Comparison of ENCODE assay signal across 12 cellular contexts in the genomic region with DNA sequence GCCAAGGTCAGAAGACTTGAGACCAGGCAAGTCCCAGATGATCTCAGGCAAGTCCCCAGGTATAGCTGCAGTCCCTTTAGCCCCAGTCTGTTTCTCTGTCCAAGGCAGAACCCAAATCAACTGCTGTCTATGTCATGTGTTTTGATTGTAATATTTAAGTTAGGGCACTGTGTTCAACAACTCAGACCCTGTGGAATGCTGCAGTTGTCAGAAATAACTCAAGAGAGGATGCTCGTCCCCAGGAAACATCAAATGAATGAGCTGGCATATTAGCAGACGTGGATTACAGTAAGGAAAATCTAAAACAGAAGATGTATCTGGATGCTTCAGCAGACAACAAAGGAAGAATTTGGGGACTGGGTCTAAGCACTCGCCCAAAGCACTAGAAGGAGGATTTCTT.
DNase-seq lines count a peak whose midpoint lies in the region; ATAC-seq and TF ChIP-seq lines count a peak whose summit lies in the region.
"Had no signal": no experiment of that assay in that cellular context is flagged by ENCODE, and none has a peak within 500 bp of the region (broad histone marks: within the 10 kb centered on the region; RNA-seq: fewer than 3 reads in every experiment).

No MANE protein-coding gene starts in this region.

- intact Hi-C loops in colonic mucosa (cut with DNase I) = no loop called here

- no peak overlapping the region for H3K4me3 ChIP-seq in AG09309 (ENCODE audit: control insufficient read depth, low read depth, low read length)
- no peak overlapping the region for H3K4me3 ChIP-seq in colonic mucosa

- no peaks in the 10 kb centered on the region for H3K9me3 ChIP-seq in colonic mucosa

- no peak overlapping the region for H3K27ac ChIP-seq in colonic mucosa

- H3K9me3 Mint-ChIP-seq in chondrocyte (ENCODE audit: low read depth) (no peaks in the 10 kb centered on the region), mesothelial cell of epicardium (no peaks in the 10 kb centered on the region)

- H3K36me3 ChIP-seq in colonic mucosa = no peaks in the 10 kb centered on the region

- no peaks in the 10 kb centered on the region for H3K36me3 Mint-ChIP-seq in chondrocyte (ENCODE audit: low read depth)
- no peaks in the 10 kb centered on the region for H3K36me3 Mint-ChIP-seq in mesothelial cell of epicardium

- H3K4me3 Mint-ChIP-seq in chondrocyte (ENCODE audit: unreplicated experiment) = peak overlapping the region; percentile 62
- H3K4me3 Mint-ChIP-seq in mesothelial cell of epicardium = no peak overlapping the region

- no peak overlapping the region for H3K9ac ChIP-seq in colonic mucosa (ENCODE audit: low read depth in 2 of 2, low read length in 2 of 2)

- DNase-seq in AG09309 (ENCODE audit: low read depth) = peak; percentile 74
- DNase-seq in HS-5 (ENCODE audit: low read depth) = peak; percentile 79
- no peak for DNase-seq in chondrocyte (ENCODE audit: low spot score)
- no peak for DNase-seq in mesothelial cell of epicardium (ENCODE audit: low spot score in 2 of 2, unreplicated experiment in 2 of 2)
- DNase-seq in NCI-H2107 (lab: John Stamatoyannopoulos, UW) = no peak
- no peak for DNase-seq in colonic mucosa
- no peak for DNase-seq in DMS53 treated with DMSO at 0.1 percent for 48 hours (lab: John Stamatoyannopoulos, UW; ENCODE audit: unreplicated experiment)
- DNase-seq: activated T-cell treated with anti-CD3 and anti-CD28 coated beads, Interleukin-2, amount 50 U/mL, for 1 hour; NCI-H1092 treated with DMSO at 0.1 percent for 48 hours; NCI-H226; stimulated activated CD4-positive, alpha-beta T cell treated with anti-CD3 and anti-CD28 coated beads, Interleukin-2, amount 100 ng/mL, for 24 hours had no signal

- no peak for ATAC-seq in HG03565 (IDR thresholded peaks at IDR 0.05; ENCODE audit: unreplicated experiment)

- peaks cover 8% of the 10 kb centered on the region for H3K4me1 ChIP-seq in colonic mucosa

- H3K27me3 ChIP-seq in colonic mucosa = no peaks in the 10 kb centered on the region

- H3K27me3 Mint-ChIP-seq in chondrocyte (ENCODE audit: low read depth) = no peaks in the 10 kb centered on the region
- H3K27me3 Mint-ChIP-seq in mesothelial cell of epicardium (ENCODE audit: low read depth) = no peaks in the 10 kb centered on the region

- TF ChIP-seq CTCF in AG09309 (IDR thresholded peaks at IDR 0.05; ENCODE audit: control insufficient read depth, insufficient read depth, low read depth, low read length, missing control alignments) (no peak), chondrocyte (IDR thresholded peaks at IDR 0.05) (no peak), mesothelial cell of epicardium (IDR thresholded peaks at IDR 0.05; ENCODE audit: unreplicated experiment) (no peak), colonic mucosa (IDR thresholded peaks at IDR 0.05) (no peak)

- H3K27ac Mint-ChIP-seq in chondrocyte (ENCODE audit: unreplicated experiment) = peak overlapping the region; percentile 98
- peak overlapping the region; percentile 91 for H3K27ac Mint-ChIP-seq in mesothelial cell of epicardium

- H3K4me1 Mint-ChIP-seq in chondrocyte (ENCODE audit: low read depth) = peaks cover 54% of the 10 kb centered on the region
- H3K4me1 Mint-ChIP-seq in mesothelial cell of epicardium = peaks cover 74% of the 10 kb centered on the region

Comparison
In these comparisons a context has a peak if more than half of its experiments do, and no peak if none do; other contexts are left out.
1. DNase-seq: peak in AG09309 (single experiment) and HS-5 (single experiment); none in chondrocyte (single experiment), mesothelial cell of epicardium (0 of 2), NCI-H2107 (single experiment), colonic mucosa (single experiment) and DMS53 treated with DMSO at 0.1 percent for 48 hours (single experiment).